Comparison of ENCODE assay signal across 8 cellular contexts in the genomic region with DNA sequence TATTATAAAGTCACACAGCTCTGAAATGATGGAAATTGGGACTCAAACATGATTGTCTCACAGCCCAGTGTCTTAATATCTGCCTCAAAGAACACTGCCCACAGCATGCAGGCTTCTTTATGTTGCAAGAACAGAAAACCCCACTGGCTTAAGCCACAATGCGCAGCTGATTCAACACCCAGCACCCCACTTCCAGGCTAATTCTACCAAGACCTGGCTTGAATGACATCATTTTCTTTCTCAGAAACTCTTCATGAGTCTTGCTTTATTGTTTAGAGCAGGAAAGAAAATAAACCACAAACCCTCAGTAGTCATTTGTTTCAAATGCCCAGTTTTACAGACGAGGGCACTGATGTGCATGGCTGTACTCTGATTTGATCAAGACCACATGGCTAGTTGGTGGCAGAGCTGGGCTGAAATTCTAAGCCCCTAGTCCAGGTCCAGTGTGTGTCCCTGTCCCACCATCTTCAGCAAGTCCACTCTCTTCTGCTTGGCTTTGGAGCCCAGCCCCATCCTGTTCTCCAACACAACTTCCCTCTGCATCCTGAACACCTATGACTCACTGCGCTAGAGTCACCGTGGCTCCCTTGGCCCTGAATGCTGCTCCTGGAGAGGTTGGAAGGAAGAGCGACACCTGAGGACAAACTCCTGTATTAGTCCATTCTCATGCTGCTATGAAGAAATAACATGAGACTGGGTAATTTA.
A peak's percentile ranks its signal among the peaks of the same experiment; 100 is the strongest.
DNase-seq lines count a peak whose midpoint lies in the region; ATAC-seq and TF ChIP-seq lines count a peak whose summit lies in the region.

No MANE protein-coding gene starts in this region.

- H3K9me3 Mint-ChIP-seq in activated naive CD8-positive, alpha-beta T cell treated with anti-CD3 and anti-CD28 coated beads, Interleukin-2, amount 50 U/mL, for 24 hours = no peaks in the 10 kb centered on the region

- CTCF ChIA-PET in AG04449 (lab: Yijun Ruan, JAX) = interaction anchor here (0.7 to 7.1 kb wide), 9 partner anchors 8 to 168 kb away, joined by 3 to 72 read pairs (median 5); a partner anchor contains a TSS

- peak; percentile 84 for ATAC-seq in activated naive CD8-positive, alpha-beta T cell treated with anti-CD3 and anti-CD28 coated beads, Interleukin-2, amount 50 U/mL, for 24 hours
- ATAC-seq in GM19463 (IDR thresholded peaks at IDR 0.05; ENCODE audit: unreplicated experiment) = no peak

- peak overlapping the region; percentile 44 to 57 for H3K27ac ChIP-seq in tibial artery

- H3K27ac Mint-ChIP-seq in activated naive CD8-positive, alpha-beta T cell treated with anti-CD3 and anti-CD28 coated beads, Interleukin-2, amount 50 U/mL, for 24 hours = peak overlapping the region; percentile 61

- POLR2A ChIA-PET in AG04449 (lab: Yijun Ruan, JAX) = no interaction called here

- in situ Hi-C loops in KBM-7 (cut with MboI; ENCODE audit: low pct_unique_long_range_greater_than_20kb, low sequenced_read_pairs) = loop anchor here (10.0 kb wide), 1 partner anchor 112 kb away; no protein-coding TSS in a partner anchor

- H3K36me3 ChIP-seq in tibial artery = peaks cover 0 to 8% (median 0%) of the 10 kb centered on the region in 3 donors

- peaks cover 0 to 58% (median 53%) of the 10 kb centered on the region in 4 donors for H3K4me1 ChIP-seq in tibial artery

- DNase-seq in AG04449 (ENCODE audit: low read depth, low spot score) = peak; percentile 84
- DNase-seq in KBM-7 = peak; percentile 45
- peak; percentile 39 for DNase-seq in activated naive CD8-positive, alpha-beta T cell treated with anti-CD3 and anti-CD28 coated beads, Interleukin-2, amount 50 U/mL, for 24 hours
- DNase-seq in kidney glomerular epithelial cell (lab: John Stamatoyannopoulos, UW) = peak; percentile 93
- peak in 1 of 2 donors; percentile 42 for DNase-seq in tibial artery
- no peak for DNase-seq in pons (ENCODE audit: low spot score)
- DNase-seq in effector CD4-positive, alpha-beta T cell = no peak

- intact Hi-C loops in tibial artery (cut with DNase I; ENCODE audit: low total_unique reads) = no loop called here

- H3K36me3 Mint-ChIP-seq in activated naive CD8-positive, alpha-beta T cell treated with anti-CD3 and anti-CD28 coated beads, Interleukin-2, amount 50 U/mL, for 24 hours (ENCODE audit: low read depth) = peaks cover 7% of the 10 kb centered on the region

- H3K27me3 ChIP-seq in tibial artery = no peaks in the 10 kb centered on the region

- peaks cover 34% of the 10 kb centered on the region for H3K4me1 Mint-ChIP-seq in activated naive CD8-positive, alpha-beta T cell treated with anti-CD3 and anti-CD28 coated beads, Interleukin-2, amount 50 U/mL, for 24 hours

- H3K4me3 ChIP-seq in AG04449 (ENCODE audit: low read depth, low read length) = no peak overlapping the region
- H3K4me3 ChIP-seq in tibial artery = no peak overlapping the region

- no peak overlapping the region for H3K4me3 Mint-ChIP-seq in activated naive CD8-positive, alpha-beta T cell treated with anti-CD3 and anti-CD28 coated beads, Interleukin-2, amount 50 U/mL, for 24 hours

- TF ChIP-seq CTCF in AG04449 (IDR thresholded peaks at IDR 0.05; ENCODE audit: insufficient read depth, low read length, missing control alignments) (no peak), tibial artery (IDR thresholded peaks at IDR 0.05) (no peak)

- H3K27me3 Mint-ChIP-seq in activated naive CD8-positive, alpha-beta T cell treated with anti-CD3 and anti-CD28 coated beads, Interleukin-2, amount 50 U/mL, for 24 hours = no peaks in the 10 kb centered on the region

- no peaks in the 10 kb centered on the region for H3K9me3 ChIP-seq in tibial artery

Comparison
In these comparisons a context has a peak if more than half of its experiments do, and no peak if none do; other contexts are left out.
1. DNase-seq: peak in AG04449 (single experiment), KBM-7 (single experiment), activated naive CD8-positive, alpha-beta T cell treated with anti-CD3 and anti-CD28 coated beads, Interleukin-2, amount 50 U/mL, for 24 hours (single experiment) and kidney glomerular epithelial cell (single experiment); none in pons (single experiment) and effector CD4-positive, alpha-beta T cell (single experiment).